Comparison of ENCODE assay signal across 9 cellular contexts in the genomic region with DNA sequence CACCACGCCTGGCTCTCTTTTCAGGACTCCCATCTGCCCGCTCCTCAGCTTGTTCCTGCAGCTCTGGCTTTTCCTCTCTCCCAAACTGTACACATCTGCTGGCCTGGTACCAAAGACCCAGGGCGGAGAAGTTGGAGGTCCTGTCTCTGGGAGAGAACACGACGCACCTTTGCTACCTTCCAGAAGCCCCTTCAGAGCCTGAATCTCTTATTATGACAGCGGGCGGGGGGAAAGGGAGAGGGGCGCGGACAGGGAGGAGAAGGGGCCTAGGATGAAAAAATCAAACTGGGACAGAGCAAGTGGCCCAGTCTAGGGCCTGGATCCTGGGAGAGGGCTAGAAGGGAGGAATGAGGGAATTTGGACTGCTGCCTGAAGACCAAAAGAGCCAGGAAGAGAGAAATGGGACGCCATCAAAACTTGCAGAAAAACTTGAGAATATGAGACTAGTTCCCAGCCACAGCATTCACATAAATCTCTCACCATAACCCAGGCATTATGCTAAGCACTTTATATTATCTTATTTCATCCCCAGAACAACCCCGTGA. TPM values are rescaled to one million over a fixed set of nuclear protein-coding genes. Genes with fewer than 3 reads are reported as not detected.
A peak's percentile ranks its signal among the peaks of the same experiment; 100 is the strongest.
DNase-seq lines count a peak whose midpoint lies in the region; ATAC-seq and TF ChIP-seq lines count a peak whose summit lies in the region.
"Had no signal": no experiment of that assay in that cellular context is flagged by ENCODE, and none has a peak within 500 bp of the region (broad histone marks: within the 10 kb centered on the region; RNA-seq: fewer than 3 reads in every experiment).

No MANE protein-coding gene starts in this region.

- no peak for TF ChIP-seq CTCF in HL-60 (IDR thresholded peaks at IDR 0.05; ENCODE audit: insufficient read depth, low read length)
- no peak for TF ChIP-seq CTCF in MCF 10A (IDR thresholded peaks at IDR 0.05; ENCODE audit: unreplicated experiment)

- no peak for DNase-seq in HL-60 (ENCODE audit: low read depth in 1 of 2, low spot score in 1 of 2)
- no peak for DNase-seq in MCF 10A (ENCODE audit: unreplicated experiment)
- no peak for DNase-seq in NCI-H510A (lab: John Stamatoyannopoulos, UW)

- no peaks in the 10 kb centered on the region for H3K27me3 Mint-ChIP-seq in MCF 10A (ENCODE audit: insufficient read depth, unreplicated experiment)
- H3K27me3 Mint-ChIP-seq: activated CD4-positive, alpha-beta T cell treated with anti-CD3 and anti-CD28 coated beads, Interleukin-2, amount 10 ng/mL, durations not matched to agents 7 days and 5 days had no signal

- no peak overlapping the region for H3K27ac Mint-ChIP-seq in MCF 10A (ENCODE audit: low read depth, unreplicated experiment)
- H3K27ac Mint-ChIP-seq: activated CD4-positive, alpha-beta T cell treated with anti-CD3 and anti-CD28 coated beads, Interleukin-2, amount 10 ng/mL, durations not matched to agents 7 days and 5 days had no signal

- POLR2A ChIA-PET in MCF 10A (lab: Yijun Ruan, JAX), result interaction anchor here (0.6 to 16.5 kb wide), 24 partner anchors 9 to 912 kb away, joined by 3 to 429 read pairs (median 8); partner anchors contain the start of genes ALOXE3, AURKB, BORCS6 and CTC1

- H3K9ac ChIP-seq in subcutaneous abdominal adipose tissue (ENCODE audit: low read length in 5 of 5), result peak overlapping the region; percentile 88 to 99 (median 95)

- no peak overlapping the region for H3K4me3 ChIP-seq in HL-60 (replicated peaks; ENCODE audit: insufficient read depth, low read length)
- H3K4me3 ChIP-seq in subcutaneous abdominal adipose tissue (ENCODE audit: low read depth in 1 of 5, low read length in 5 of 5), result peak overlapping the region; percentile 97 to 100 (median 100)

- H3K27me3 ChIP-seq in HL-60 (ENCODE audit: insufficient read depth, poor library complexity, severe bottlenecking) (no peaks in the 10 kb centered on the region), layer of hippocampus (ENCODE audit: control insufficient read depth, insufficient read depth, low read length) (no peaks in the 10 kb centered on the region), subcutaneous abdominal adipose tissue (ENCODE audit: control insufficient read depth in 5 of 5, insufficient read depth in 4 of 5, low read length in 5 of 5) (peaks cover 0 to 5% (median 0%) of the 10 kb centered on the region in 5 donors)

- peaks cover 27 to 80% (median 60%) of the 10 kb centered on the region in 5 donors for H3K4me1 ChIP-seq in subcutaneous abdominal adipose tissue (ENCODE audit: control insufficient read depth in 5 of 5, insufficient read depth in 5 of 5, low read length in 5 of 5)

- peak overlapping the region; percentile 61; the same call in 1 of the 2 replicates for H3K27ac ChIP-seq in HL-60 (replicated peaks)
- H3K27ac ChIP-seq in layer of hippocampus (ENCODE audit: low read depth, low read length), result peak overlapping the region; percentile 100
- peak overlapping the region; percentile 97 for H3K27ac ChIP-seq in subcutaneous abdominal adipose tissue (ENCODE audit: low read depth, low read length)

- CTCF ChIA-PET in MCF 10A (lab: Yijun Ruan, JAX), result interaction anchor here (0.6 to 8.7 kb wide), 4 partner anchors 16 to 97 kb away, joined by 3 to 59 read pairs (median 4); no protein-coding TSS in a partner anchor

- ATAC-seq in HG02884 (IDR thresholded peaks at IDR 0.05; ENCODE audit: unreplicated experiment), result no peak
- no peak for ATAC-seq in HG02623 (IDR thresholded peaks at IDR 0.05; ENCODE audit: unreplicated experiment)
- ATAC-seq in GM19351 (IDR thresholded peaks at IDR 0.05; ENCODE audit: unreplicated experiment), result no peak

- H3K4me3 Mint-ChIP-seq in MCF 10A (ENCODE audit: unreplicated experiment), result no peak overlapping the region
- H3K4me3 Mint-ChIP-seq: activated CD4-positive, alpha-beta T cell treated with anti-CD3 and anti-CD28 coated beads, Interleukin-2, amount 10 ng/mL, durations not matched to agents 7 days and 5 days had no signal

- peaks cover 0 to 2% (median 0%) of the 10 kb centered on the region in 5 donors for H3K9me3 ChIP-seq in subcutaneous abdominal adipose tissue (ENCODE audit: control insufficient read depth in 5 of 5, low read length in 5 of 5)

- peaks cover 32% of the 10 kb centered on the region for H3K4me1 Mint-ChIP-seq in MCF 10A (ENCODE audit: insufficient read depth, unreplicated experiment)

- BruUV-seq in MCF 10A (replicated peaks; lab: Mats Ljungman, UMichigan), result TSS peak; percentile 60

- H3K36me3 ChIP-seq in subcutaneous abdominal adipose tissue (ENCODE audit: control insufficient read depth in 5 of 5, insufficient read depth in 5 of 5, low read length in 5 of 5), result peaks cover 0 to 25% (median 18%) of the 10 kb centered on the region in 5 donors

- H3K9me3 Mint-ChIP-seq in MCF 10A (ENCODE audit: unreplicated experiment), result no peaks in the 10 kb centered on the region
- H3K9me3 Mint-ChIP-seq: activated CD4-positive, alpha-beta T cell treated with anti-CD3 and anti-CD28 coated beads, Interleukin-2, amount 10 ng/mL, durations not matched to agents 7 days and 5 days had no signal

- intact Hi-C loops in MCF 10A (cut with micrococcal nuclease), result loop anchor here (2.0 kb wide), 1 partner anchor 32 kb away; no protein-coding TSS in a partner anchor

- peaks cover 16% of the 10 kb centered on the region for H3K36me3 Mint-ChIP-seq in MCF 10A (ENCODE audit: insufficient read depth, unreplicated experiment)

RNA-seq across cellular contexts. Expression of gene PER1, which starts 2.5 kb away (rescaled TPM):
- 165 and 190 TPM in 2 replicates for total RNA-seq in MCF 10A (2022)

RNA-seq across cellular contexts. Expression of gene VAMP2, which starts 8.1 kb away (rescaled TPM):
- total RNA-seq in MCF 10A (2022), result 37.7 and 42.8 TPM in 2 replicates

RNA-seq across cellular contexts. Expression of gene TMEM107, which starts 21.5 kb away (rescaled TPM):
- total RNA-seq in MCF 10A (2022), result 7.6 and 8.4 TPM in 2 replicates

RNA-seq across cellular contexts. Expression of gene HES7, which starts 30.8 kb away (rescaled TPM):
- total RNA-seq in MCF 10A (2022), result 5.8 and 5.9 TPM in 2 replicates

RNA-seq across cellular contexts. Expression of gene BORCS6, which starts 35.3 kb away (rescaled TPM):
- 3.9 and 4.4 TPM in 2 replicates for total RNA-seq in MCF 10A (2022)
